ENCODE assay signal across 29 cellular contexts in genomic region chr22:26348810-26349526, GRCh38.
"Had no signal": no experiment of that assay in that cellular context is flagged by ENCODE, and none has a peak within 500 bp of the region (broad histone marks: within the 10 kb centered on the region; RNA-seq: fewer than 3 reads in every experiment).

No MANE protein-coding gene starts in this region.

- H2AFZ ChIP-seq: neural progenitor cell, parathyroid adenoma had no signal

- H3K36me3 ChIP-seq: neural progenitor cell, ovary, spleen, suprapubic skin, tibial artery, transverse colon, upper lobe of right lung, vagina had no signal

- H3K27ac ChIP-seq: neural progenitor cell, ovary, parathyroid adenoma, psoas muscle, skin epidermis, spleen, suprapubic skin, testis, tibial artery, transverse colon, upper lobe of right lung, vagina had no signal

- H3K9ac ChIP-seq: neural progenitor cell, parathyroid adenoma had no signal

- H3K4me2 ChIP-seq: neural progenitor cell, smooth muscle cell had no signal

- H3K27me3 ChIP-seq: ovary, testis, transverse colon, vagina had no signal

- H3K4me1 ChIP-seq: neural progenitor cell, parathyroid adenoma, psoas muscle, spleen, suprapubic skin, testis, tibial artery, transverse colon, upper lobe of right lung, vagina had no signal

- DNase-seq: naive thymus-derived CD4-positive, alpha-beta T cell; natural killer cell; occipital lobe; ovary; posterior cingulate gyrus; psoas muscle; right cardiac atrium; spleen; stimulated activated CD4-positive, alpha-beta T cell treated with anti-CD3 and anti-CD28 coated beads, Interleukin-12 subunit alpha, Interleukin-12 subunit beta, amount 100 ng/mL, for 4 hours; stimulated activated CD4-positive, alpha-beta T cell treated with anti-CD3 and anti-CD28 coated beads, Interleukin-1b, Interleukin-23, amount 100 ng/mL, for 48 hours; stimulated activated CD4-positive, alpha-beta T cell treated with anti-CD3 and anti-CD28 coated beads, Interleukin-4, amount 100 ng/mL, for 1 hour; stimulated activated CD4-positive, alpha-beta T cell treated with anti-CD3 and anti-CD28 coated beads, Interleukin-4, amount 100 ng/mL, for 4 hours; stimulated activated CD8-positive, alpha-beta memory T cell treated with anti-CD3 and anti-CD28 coated beads, Interleukin-4, amount 100 ng/mL, for 48 hours; stimulated activated naive CD4-positive, alpha-beta T cell; stimulated activated naive CD8-positive, alpha-beta T cell treated with anti-CD3 and anti-CD28 coated beads, Interleukin-15, amount 100 ng/mL, for 72 hours; stimulated activated naive CD8-positive, alpha-beta T cell treated with anti-CD3 and anti-CD28 coated beads, Interleukin-15, Interleukin-2, amounts not matched to agents 100 U/mL and 50 U/mL, for 24 hours; substantia nigra; testis; tibial artery; transverse colon; upper lobe of right lung had no signal

- H3K79me2 ChIP-seq: parathyroid adenoma had no signal

- H3K4me3 ChIP-seq: neural progenitor cell, ovary, psoas muscle, skin epidermis, smooth muscle cell, spleen, suprapubic skin, testis, tibial artery, transverse colon, upper lobe of right lung, vagina had no signal

- ATAC-seq: naive thymus-derived CD4-positive, alpha-beta T cell; natural killer cell; psoas muscle; right cardiac atrium; sciatic nerve; stimulated activated memory B cell treated with anti-CD40 and anti-IgM and Interleukin-4, amounts not matched to agents 10 μg/mL and 1 μg/mL and 100 μg/mL, for 72 hours; stimulated activated naive CD8-positive, alpha-beta T cell treated with anti-CD3 and anti-CD28 coated beads, Interleukin-15, amount 100 ng/mL, for 72 hours; stimulated activated naive CD8-positive, alpha-beta T cell treated with anti-CD3 and anti-CD28 coated beads, Interleukin-15, Interleukin-2, amounts not matched to agents 100 U/mL and 50 U/mL, for 24 hours; upper lobe of right lung had no signal

- H3K9me3 ChIP-seq: ovary, psoas muscle, suprapubic skin, testis, transverse colon, upper lobe of right lung, vagina had no signal
